ENCODE assay signal across 17 cellular contexts in genomic region chrX:100072286-100072685, GRCh38.
"Had no signal": no experiment of that assay in that cellular context is flagged by ENCODE, and none has a peak within 500 bp of the region (broad histone marks: within the 10 kb centered on the region; RNA-seq: fewer than 3 reads in every experiment).

No MANE protein-coding gene starts in this region.

- H3K9me3 ChIP-seq: heart right ventricle, right lobe of liver, spleen, tibial artery had no signal

- H3K4me1 Mint-ChIP-seq: activated CD4-positive, alpha-beta T cell treated with anti-CD3 and anti-CD28 coated beads for 36 hours; activated naive CD8-positive, alpha-beta T cell treated with anti-CD3 and anti-CD28 coated beads, Interleukin-2, amount 10 ng/mL, durations not matched to agents 7 days and 5 days; memory B cell; neural crest cell; stimulated activated naive B cell treated with anti-CD40 and anti-IgM and Interleukin-4, amounts not matched to agents 10 μg/mL and 1 μg/mL and 100 μg/mL, for 72 hours had no signal

- DNase-seq: activated CD4-positive, alpha-beta T cell treated with anti-CD3 and anti-CD28 coated beads for 36 hours; activated CD4-positive, alpha-beta T cell treated with anti-CD3 and anti-CD28 coated beads, Interleukin-2, amount 50 U/mL, for 48 hours; activated naive CD4-positive, alpha-beta T cell treated with Interleukin-2 at 50 U/mL for 16 hours; activated naive CD8-positive, alpha-beta T cell treated with anti-CD3 and anti-CD28 coated beads, Interleukin-2, amount 10 ng/mL, durations not matched to agents 7 days and 5 days; amygdala; caudate nucleus; dorsolateral prefrontal cortex; heart right ventricle; left ventricle myocardium superior; right lobe of liver; spleen; stimulated activated naive B cell treated with anti-CD40 and anti-IgM and Interleukin-4, amounts not matched to agents 10 μg/mL and 1 μg/mL and 100 μg/mL, for 72 hours; tibial artery had no signal

- H3K27ac Mint-ChIP-seq: activated CD4-positive, alpha-beta T cell treated with anti-CD3 and anti-CD28 coated beads for 36 hours; activated naive CD8-positive, alpha-beta T cell treated with anti-CD3 and anti-CD28 coated beads, Interleukin-2, amount 10 ng/mL, durations not matched to agents 7 days and 5 days; memory B cell; stimulated activated naive B cell treated with anti-CD40 and anti-IgM and Interleukin-4, amounts not matched to agents 10 μg/mL and 1 μg/mL and 100 μg/mL, for 72 hours; T-helper 2 cell treated with Interferon-gamma antibody and Interleukin-4, amounts not matched to agents 5 μg/mL and 100 μg/mL, for 36 hours; WTC11 had no signal

- H3K27me3 Mint-ChIP-seq: activated CD4-positive, alpha-beta T cell treated with anti-CD3 and anti-CD28 coated beads for 36 hours; activated naive CD8-positive, alpha-beta T cell treated with anti-CD3 and anti-CD28 coated beads, Interleukin-2, amount 10 ng/mL, durations not matched to agents 7 days and 5 days; memory B cell; stimulated activated naive B cell treated with anti-CD40 and anti-IgM and Interleukin-4, amounts not matched to agents 10 μg/mL and 1 μg/mL and 100 μg/mL, for 72 hours had no signal

- H3K36me3 ChIP-seq: heart right ventricle, right lobe of liver, spleen, tibial artery had no signal

- H3K27ac ChIP-seq: dorsolateral prefrontal cortex, heart right ventricle, right lobe of liver, spleen, tibial artery had no signal

- H3K27me3 ChIP-seq: right lobe of liver, tibial artery had no signal

- H3K4me3 ChIP-seq: dorsolateral prefrontal cortex, heart right ventricle, right lobe of liver, spleen, tibial artery had no signal

- H3K9me3 Mint-ChIP-seq: activated naive CD8-positive, alpha-beta T cell treated with anti-CD3 and anti-CD28 coated beads, Interleukin-2, amount 10 ng/mL, durations not matched to agents 7 days and 5 days; memory B cell; neural crest cell; stimulated activated naive B cell treated with anti-CD40 and anti-IgM and Interleukin-4, amounts not matched to agents 10 μg/mL and 1 μg/mL and 100 μg/mL, for 72 hours; T-helper 2 cell treated with Interferon-gamma antibody and Interleukin-4, amounts not matched to agents 5 μg/mL and 100 μg/mL, for 36 hours; WTC11 had no signal

- H3K4me1 ChIP-seq: heart right ventricle, right lobe of liver, spleen, tibial artery had no signal

- ATAC-seq: activated CD4-positive, alpha-beta T cell treated with anti-CD3 and anti-CD28 coated beads for 36 hours; heart right ventricle; left ventricle myocardium superior; right lobe of liver; stimulated activated naive B cell treated with anti-CD40 and anti-IgM and Interleukin-4, amounts not matched to agents 10 μg/mL and 1 μg/mL and 100 μg/mL, for 72 hours; WTC11 had no signal

- H3K4me3 Mint-ChIP-seq: activated CD4-positive, alpha-beta T cell treated with anti-CD3 and anti-CD28 coated beads for 36 hours; activated naive CD8-positive, alpha-beta T cell treated with anti-CD3 and anti-CD28 coated beads, Interleukin-2, amount 10 ng/mL, durations not matched to agents 7 days and 5 days; memory B cell; neural crest cell; stimulated activated naive B cell treated with anti-CD40 and anti-IgM and Interleukin-4, amounts not matched to agents 10 μg/mL and 1 μg/mL and 100 μg/mL, for 72 hours; T-helper 2 cell treated with Interferon-gamma antibody and Interleukin-4, amounts not matched to agents 5 μg/mL and 100 μg/mL, for 36 hours; WTC11 had no signal

- H3K36me3 Mint-ChIP-seq: activated naive CD8-positive, alpha-beta T cell treated with anti-CD3 and anti-CD28 coated beads, Interleukin-2, amount 10 ng/mL, durations not matched to agents 7 days and 5 days; memory B cell; stimulated activated naive B cell treated with anti-CD40 and anti-IgM and Interleukin-4, amounts not matched to agents 10 μg/mL and 1 μg/mL and 100 μg/mL, for 72 hours; WTC11 had no signal
